Comparison of ENCODE assay signal across 13 cellular contexts in the genomic region with DNA sequence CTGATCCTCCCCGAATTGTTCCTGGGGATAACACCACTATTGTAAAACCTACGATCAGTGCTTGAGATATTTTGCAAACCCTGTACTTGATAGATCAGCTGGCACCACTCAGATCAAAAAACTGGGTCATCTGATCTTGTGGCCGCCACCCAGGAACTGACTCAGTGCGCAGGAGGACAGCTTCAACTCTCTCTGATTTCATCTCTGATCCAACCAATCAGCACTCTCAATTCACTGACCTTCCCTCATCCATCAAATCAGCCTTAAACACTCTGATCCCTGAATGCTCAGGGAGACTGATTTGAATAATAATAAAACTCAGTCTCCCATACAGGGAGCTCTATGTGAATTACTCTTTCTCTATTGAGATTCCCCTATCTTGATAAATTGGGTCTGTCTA. TPM values are rescaled to one million over a fixed set of nuclear protein-coding genes. Genes with fewer than 3 reads are reported as not detected.
DNase-seq lines count a peak whose midpoint lies in the region; ATAC-seq and TF ChIP-seq lines count a peak whose summit lies in the region.
"Had no signal": no experiment of that assay in that cellular context is flagged by ENCODE, and none has a peak within 500 bp of the region (broad histone marks: within the 10 kb centered on the region; RNA-seq: fewer than 3 reads in every experiment).

No MANE protein-coding gene starts in this region.

- H3K4me1 Mint-ChIP-seq in osteocyte (ENCODE audit: unreplicated experiment), result peaks cover 8% of the 10 kb centered on the region

- no peak overlapping the region for H3K18ac ChIP-seq in neuronal stem cell (ENCODE audit: low read length)

- no peak overlapping the region for H2BK12ac ChIP-seq in neuronal stem cell (ENCODE audit: low read length)

- WGBS in neuronal stem cell (ENCODE audit: extremely low coverage in 2 of 2, insufficient read length in 2 of 2, insufficient replicate concordance in 1 of 2), 2 donors, result no CpG with 5 or more reads among the region's 4 CpGs

- no peaks in the 10 kb centered on the region for H3K36me3 Mint-ChIP-seq in osteocyte (ENCODE audit: unreplicated experiment)

- no peak for ATAC-seq in HG03521 (IDR thresholded peaks at IDR 0.05; ENCODE audit: unreplicated experiment)

- no peak for TF ChIP-seq CTCF in osteocyte (IDR thresholded peaks at IDR 0.05)
- no peak for TF ChIP-seq CTCF in PC-9 (conservative IDR thresholded peaks at IDR 0.05)

- H3K4me1 ChIP-seq in neuronal stem cell (ENCODE audit: control insufficient read depth in 2 of 2, insufficient read depth in 1 of 2, low read depth in 1 of 2, low read length in 2 of 2), result peaks cover 2 to 4% of the 10 kb centered on the region in 2 donors
- H3K4me1 ChIP-seq in PC-9 (replicated peaks; ENCODE audit: insufficient read depth), result peaks cover 9% of the 10 kb centered on the region

- BruUV-seq in PC-9 (replicated peaks; lab: Mats Ljungman, UMichigan), result no TSS peak

- no peak overlapping the region for H2BK15ac ChIP-seq in neuronal stem cell (ENCODE audit: low read length)

- no peak overlapping the region for H4K91ac ChIP-seq in neuronal stem cell (ENCODE audit: low read depth, low read length, poor library complexity)

- H3K14ac ChIP-seq in neuronal stem cell (ENCODE audit: low read length), result no peak overlapping the region

- H3K4me3 Mint-ChIP-seq in osteocyte (ENCODE audit: unreplicated experiment), result no peak overlapping the region

- H3K4me2 ChIP-seq in neuronal stem cell (ENCODE audit: insufficient read depth, low read length, poor library complexity, severe bottlenecking) (no peak overlapping the region), PC-9 (no peak overlapping the region)

- H3K36me3 ChIP-seq in neuronal stem cell (replicated peaks in 1 of 2; ENCODE audit: control insufficient read depth in 2 of 2, insufficient read depth in 2 of 2, low read length in 2 of 2) (no peaks in the 10 kb centered on the region), PC-9 (ENCODE audit: low read depth) (no peaks in the 10 kb centered on the region)

- H3K79me1 ChIP-seq in neuronal stem cell (ENCODE audit: low read depth, low read length), result peaks cover 6% of the 10 kb centered on the region

- peak overlapping the region; percentile 85 for H2AFZ ChIP-seq in neuronal stem cell (ENCODE audit: low read length)
- H2AFZ ChIP-seq in PC-9, result no peak overlapping the region

- peak overlapping the region; percentile 71 for H3K27ac ChIP-seq in cingulate gyrus (ENCODE audit: low read depth, low read length)
- no peak overlapping the region for H3K27ac ChIP-seq in neuronal stem cell (replicated peaks; ENCODE audit: low read length)
- no peak overlapping the region for H3K27ac ChIP-seq in PC-9
- H3K27ac ChIP-seq: 22Rv1, HL-60 had no signal

- no peak overlapping the region for H3K27ac Mint-ChIP-seq in osteocyte (ENCODE audit: unreplicated experiment)

- H3K79me2 ChIP-seq in PC-9 (ENCODE audit: low read depth), result peaks cover 4% of the 10 kb centered on the region

- H3K23ac ChIP-seq in neuronal stem cell (ENCODE audit: low read depth, low read length, poor library complexity), result no peak overlapping the region

- H3K9ac ChIP-seq in neuronal stem cell (ENCODE audit: low read depth, low read length, poor library complexity), result no peak overlapping the region

- H3F3A ChIP-seq in PC-9 (ENCODE audit: insufficient read depth, low read depth), result peaks cover 21% of the 10 kb centered on the region

- intact Hi-C loops in PC-9 (cut with micrococcal nuclease; ENCODE audit: unreplicated experiment), result loop anchor here (5.0 to 10.0 kb wide), 2 partner anchors 52 to 145 kb away; a partner anchor contains a TSS

- H3K4ac ChIP-seq in neuronal stem cell (ENCODE audit: low read length), result no peak overlapping the region

- H3K9me3 Mint-ChIP-seq in osteocyte (ENCODE audit: unreplicated experiment), result no peaks in the 10 kb centered on the region

- peaks cover 3% of the 10 kb centered on the region for H3K27me3 Mint-ChIP-seq in osteocyte (ENCODE audit: unreplicated experiment)

- H4K20me1 ChIP-seq in PC-9 (ENCODE audit: insufficient read depth), result no peaks in the 10 kb centered on the region

- H2AK5ac ChIP-seq in neuronal stem cell (ENCODE audit: low read depth, low read length), result no peak overlapping the region

- H3K4me3 ChIP-seq in neuronal stem cell (ENCODE audit: low read length in 2 of 2), result no peak overlapping the region
- no peak overlapping the region for H3K4me3 ChIP-seq in PC-9

- POLR2A ChIA-PET in PC-9 (lab: Charles Lee; ENCODE audit: unreplicated experiment), result no interaction called here

- H3K27me3 ChIP-seq in neuronal stem cell (ENCODE audit: control insufficient read depth in 3 of 3, insufficient read depth in 3 of 3, low read depth in 1 of 3, low read length in 3 of 3), result no peaks in the 10 kb centered on the region
- no peaks in the 10 kb centered on the region for H3K27me3 ChIP-seq in PC-9 (ENCODE audit: insufficient read depth, low read depth)

- CTCF ChIA-PET in PC-9 (lab: Charles Lee), result no interaction called here

- DNase-seq in NCI-H2196 (lab: John Stamatoyannopoulos, UW; ENCODE audit: unreplicated experiment), result peak; percentile 39
- DNase-seq in NCI-H2196 treated with DMSO at 0.1 percent for 48 hours (lab: John Stamatoyannopoulos, UW; ENCODE audit: unreplicated experiment), result no peak
- DNase-seq in NCI-H526 treated with DMSO at 0.1 percent for 48 hours (lab: John Stamatoyannopoulos, UW), result peak; percentile 21
- no peak for DNase-seq in neuronal stem cell (ENCODE audit: low spot score)
- DNase-seq in osteocyte (ENCODE audit: extremely low spot score, unreplicated experiment), result no peak
- no peak for DNase-seq in PC-9
- DNase-seq: NCI-H345 had no signal

- H2BK120ac ChIP-seq in neuronal stem cell (ENCODE audit: low read depth, low read length), result no peak overlapping the region

- H3K9me2 ChIP-seq in PC-9 (ENCODE audit: insufficient read depth), result no peaks in the 10 kb centered on the region

- no peaks in the 10 kb centered on the region for H3K9me3 ChIP-seq in neuronal stem cell (replicated peaks in 1 of 2; ENCODE audit: control insufficient read depth in 2 of 2, insufficient read depth in 1 of 2, low read depth in 1 of 2, low read length in 2 of 2)
- no peaks in the 10 kb centered on the region for H3K9me3 ChIP-seq in PC-9 (ENCODE audit: insufficient read depth, low read depth)

- H4K8ac ChIP-seq in neuronal stem cell (ENCODE audit: low read depth, low read length), result no peak overlapping the region

- H2BK5ac ChIP-seq in neuronal stem cell (ENCODE audit: low read length), result no peak overlapping the region

RNA-seq across cellular contexts. Expression of a gene that starts 4.2 kb away (rescaled TPM):
- 53.2 TPM for polyA plus RNA-seq in neuronal stem cell (2013, experiment 1 of 2)
- polyA plus RNA-seq in neuronal stem cell (2013, experiment 2 of 2), result 54.6 TPM
- total RNA-seq in osteocyte (171 and 173 TPM in 2 replicates), PC-9 (2021) (95.6 and 122 TPM in 2 replicates)

RNA-seq across cellular contexts. Expression of a gene that starts 9.5 kb away (rescaled TPM):
- polyA plus RNA-seq in neuronal stem cell (2013, experiment 1 of 2), result 0.18 TPM
- polyA plus RNA-seq in neuronal stem cell (2013, experiment 2 of 2), result 0.11 TPM
- total RNA-seq in osteocyte, result 0.78 TPM in 1 of 2 replicates, not detected in the other
- total RNA-seq in PC-9 (2021), result not detected in 2 replicates
- total RNA-seq: cardiac septum, subcutaneous adipose tissue had no signal

RNA-seq across cellular contexts. Expression of a gene that starts 51.9 kb away (rescaled TPM):
- 15.8 TPM for polyA plus RNA-seq in neuronal stem cell (2013, experiment 1 of 2)
- 15.4 TPM for polyA plus RNA-seq in neuronal stem cell (2013, experiment 2 of 2)
- total RNA-seq in osteocyte, result 22.2 and 22.9 TPM in 2 replicates
- 18.0 and 26.2 TPM in 2 replicates for total RNA-seq in PC-9 (2021)

Comparison
In these comparisons a context has a peak if more than half of its experiments do, and no peak if none do; other contexts are left out.
1. DNase-seq: peak in NCI-H2196 (single experiment) and NCI-H526 treated with DMSO at 0.1 percent for 48 hours (single experiment); none in NCI-H2196 treated with DMSO at 0.1 percent for 48 hours (single experiment), neuronal stem cell (single experiment), osteocyte (single experiment) and PC-9 (0 of 2).